In genomic region chr9:137179761-137180160, GRCh38 we compare ENCODE assay signal across 11 cellular contexts. TPM values are rescaled to one million over a fixed set of nuclear protein-coding genes. Genes with fewer than 3 reads are reported as not detected.
"Had no signal": no experiment of that assay in that cellular context is flagged by ENCODE, and none has a peak within 500 bp of the region (broad histone marks: within the 10 kb centered on the region; RNA-seq: fewer than 3 reads in every experiment).

No MANE protein-coding gene starts in this region.

- H3K4me3 Mint-ChIP-seq: GM23338, HFFc6 had no signal

- H3K4me1 ChIP-seq: HAP-1 had no signal

- H2AFZ ChIP-seq: GM23338 had no signal

- FAIRE-seq: H1, H54, HTR-8/SVneo had no signal

- ATAC-seq: GM23338, HCT116 had no signal

- DNase-seq: HFFc6, IMR-90, KBM-7 had no signal

- H3K27ac Mint-ChIP-seq: GM23338, HFFc6 had no signal

- H3K4me1 Mint-ChIP-seq: GM23338 had no signal

- H3K9ac ChIP-seq: KMS-11 had no signal

- H3K9me3 ChIP-seq: HAP-1 had no signal

- H3K9me3 Mint-ChIP-seq: GM23338, HFFc6 had no signal

- H3K27ac ChIP-seq: KMS-11 had no signal

- H3K4me3 ChIP-seq: GM23338, HAP-1 had no signal

- H3K4me2 ChIP-seq: GM23338, KMS-11 had no signal

RNA-seq across cellular contexts. Expression of gene TMEM210, which starts 7.9 kb away (rescaled TPM):
- total RNA-seq: GM23338, H1, HFFc6, HT-29, IMR-90 had no signal
- polyA plus RNA-seq: GM23338, H1, IMR-90 had no signal

RNA-seq across cellular contexts. Expression of gene LRRC26, which starts 9.9 kb away (rescaled TPM):
- total RNA-seq: HFFc6, IMR-90 had no signal
- polyA plus RNA-seq: IMR-90 had no signal
